In the genomic region with DNA sequence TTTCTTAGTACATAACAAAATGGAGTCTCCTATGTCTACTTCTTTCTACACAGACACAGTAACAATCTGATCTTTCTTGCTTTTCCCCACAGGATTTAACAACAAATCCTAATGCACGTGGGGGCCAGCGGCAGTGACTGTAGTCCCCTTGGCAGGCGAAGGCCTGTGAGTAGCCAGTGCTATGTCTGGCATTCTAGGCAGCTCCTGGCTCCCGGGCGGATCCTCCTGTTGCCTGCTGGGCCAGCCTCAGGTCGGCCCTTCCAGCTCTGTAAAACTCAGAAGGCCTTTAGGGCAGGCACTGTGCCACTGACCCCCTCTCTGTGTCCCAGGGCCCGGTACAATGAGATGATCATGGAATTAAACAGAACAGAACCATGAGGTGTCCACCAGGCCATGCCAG, we compare ENCODE assay signal across 5 cellular contexts. TPM values are rescaled to one million over a fixed set of nuclear protein-coding genes. Genes with fewer than 3 reads are reported as not detected.
"Had no signal": no experiment of that assay in that cellular context is flagged by ENCODE, and none has a peak within 500 bp of the region (broad histone marks: within the 10 kb centered on the region; RNA-seq: fewer than 3 reads in every experiment).

No MANE protein-coding gene starts in this region.

RNA-seq across cellular contexts. Expression of a gene that starts 20.8 kb away (rescaled TPM):
- total RNA-seq: GM23248, H1, H9, HT-29 had no signal
- polyA plus RNA-seq: GM23248, H1, IgD-negative memory B cell had no signal
